In the genomic region with DNA sequence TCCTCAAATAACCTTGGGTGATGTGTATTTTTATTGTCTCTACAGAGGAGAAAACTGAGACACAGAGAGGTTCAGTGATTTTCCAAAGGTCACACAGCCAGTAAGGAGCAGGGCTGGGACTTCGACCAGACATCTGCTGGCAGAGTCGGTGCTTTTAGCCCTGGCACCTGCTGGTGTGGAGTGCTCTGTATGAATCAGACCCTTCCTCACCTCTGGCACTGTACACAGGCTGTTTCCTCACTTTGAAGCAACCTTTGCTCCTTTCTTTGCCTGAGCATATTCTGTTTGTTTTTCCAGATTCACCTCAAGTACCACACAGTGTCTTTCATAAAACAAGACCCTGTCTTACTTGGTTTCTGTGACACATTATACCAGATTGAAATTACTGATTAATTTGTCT, we compare ENCODE assay signal across 19 cellular contexts.
DNase-seq lines count a peak whose midpoint lies in the region; ATAC-seq, FAIRE-seq and TF ChIP-seq lines count a peak whose summit lies in the region.
"Had no signal": no experiment of that assay in that cellular context is flagged by ENCODE, and none has a peak within 500 bp of the region (broad histone marks: within the 10 kb centered on the region; RNA-seq: fewer than 3 reads in every experiment).

No MANE protein-coding gene starts in this region.

- no peak for FAIRE-seq in pancreas (lab: Jason Lieb, UNC)
- FAIRE-seq: A204.1, GM12878, GM18507 had no signal

- ATAC-seq in WTC11 (no peak), left colon (peak; percentile 63), pancreas (peak in 3 of 4 donors; percentile 19 to 36 (median 27)), body of pancreas (no peak), HG02981 (IDR thresholded peaks at IDR 0.05; ENCODE audit: unreplicated experiment) (no peak)
- ATAC-seq: GM12878 had no signal

- intact Hi-C loops in Calu3 (cut with micrococcal nuclease; ENCODE audit: unreplicated experiment): loop anchor here (2.0 to 10.0 kb wide), 3 partner anchors 584 to 796 kb away; a partner anchor contains a TSS
- intact Hi-C loops in left colon (cut with DNase I, micrococcal nuclease): loop anchor here in 1 of 2 donors (10.0 kb wide), 1 partner anchor 586 kb away; no protein-coding TSS in a partner anchor
- intact Hi-C loops in pancreas (cut with DNase I): loop anchor here in 1 of 3 donors (10.0 kb wide), 1 partner anchor 566 kb away; no protein-coding TSS in a partner anchor
- intact Hi-C loops in body of pancreas (cut with DNase I): no loop called here
- intact Hi-C loops in cardiac septum (cut with DNase I): no loop called here

- H3K4me3 ChIP-seq in pancreas (no peak overlapping the region), body of pancreas (no peak overlapping the region)
- H3K4me3 ChIP-seq: GM12878, GM23338 had no signal

- TF ChIP-seq POLR2A in body of pancreas (IDR thresholded peaks at IDR 0.05): no peak

- TF ChIP-seq CTCF in Calu3 (IDR thresholded peaks at IDR 0.05; ENCODE audit: unreplicated experiment) (no peak), WTC11 (IDR thresholded peaks at IDR 0.05) (no peak), pancreas (IDR thresholded peaks at IDR 0.05) (no peak), body of pancreas (IDR thresholded peaks at IDR 0.05) (no peak)

- no TSS peak for BruUV-seq in Calu3 (replicated peaks; lab: Mats Ljungman, UMichigan)

- H3K4me3 Mint-ChIP-seq in Calu3 (ENCODE audit: low read depth, unreplicated experiment): no peak overlapping the region
- no peak overlapping the region for H3K4me3 Mint-ChIP-seq in WTC11
- H3K4me3 Mint-ChIP-seq: B cell; CD4-positive, alpha-beta memory T cell; GM23338 had no signal

- no peaks in the 10 kb centered on the region for H3K9me3 ChIP-seq in pancreas
- H3K9me3 ChIP-seq in body of pancreas: no peaks in the 10 kb centered on the region

- no peaks in the 10 kb centered on the region for H3K36me3 Mint-ChIP-seq in Calu3 (ENCODE audit: insufficient read depth, unreplicated experiment)
- H3K36me3 Mint-ChIP-seq in WTC11: peaks cover 12% of the 10 kb centered on the region
- H3K36me3 Mint-ChIP-seq: CD4-positive, alpha-beta memory T cell had no signal

- no peak overlapping the region for H3K27ac ChIP-seq in pancreas
- H3K27ac ChIP-seq in body of pancreas: no peak overlapping the region

- H3K27ac Mint-ChIP-seq in Calu3 (ENCODE audit: unreplicated experiment) (peak overlapping the region; percentile 12), WTC11 (no peak overlapping the region)
- H3K27ac Mint-ChIP-seq: B cell; CD4-positive, alpha-beta memory T cell; GM23338 had no signal

- POLR2A ChIA-PET in WTC11 (lab: Charles Lee): no interaction called here

- no peaks in the 10 kb centered on the region for H3K4me1 ChIP-seq in pancreas
- H3K4me1 ChIP-seq in body of pancreas: peaks cover 11% of the 10 kb centered on the region

- peaks cover 14% of the 10 kb centered on the region for H3K27me3 Mint-ChIP-seq in Calu3 (ENCODE audit: unreplicated experiment)
- H3K27me3 Mint-ChIP-seq in WTC11 (ENCODE audit: low read depth): no peaks in the 10 kb centered on the region; the same call in 1 of the 2 replicates
- H3K27me3 Mint-ChIP-seq: B cell had no signal

- no peaks in the 10 kb centered on the region for H3K9me3 Mint-ChIP-seq in Calu3 (ENCODE audit: low read depth, unreplicated experiment)
- peaks cover 24% of the 10 kb centered on the region for H3K9me3 Mint-ChIP-seq in WTC11

- DNase-seq in Calu3 (peak; percentile 6), WTC11 (ENCODE audit: low spot score) (no peak), left colon (peak; percentile 11 to 47), pancreas (no peak), body of pancreas (no peak), cardiac septum (ENCODE audit: low spot score) (no peak)
- DNase-seq in stimulated activated CD4-positive, alpha-beta T cell treated with anti-CD3 and anti-CD28 coated beads, Interleukin-12 subunit alpha, Interleukin-12 subunit beta, amount 100 ng/mL, for 4 hours: no peak
- DNase-seq: C1 segment of cervical spinal cord; CD4-positive, alpha-beta memory T cell; COR-L47; DMS79; H7; IMR-90 had no signal

- CTCF ChIA-PET in Calu3 (lab: Charles Lee) (interaction anchor here (1.3 to 1.5 kb wide), 5 partner anchors 8 to 672 kb away, joined by 3 to 44 read pairs (median 8); no protein-coding TSS in a partner anchor), WTC11 (lab: Charles Lee) (interaction anchor here (1.1 to 2.0 kb wide), 8 partner anchors 9 to 586 kb away, joined by 3 to 9 read pairs (median 4); no protein-coding TSS in a partner anchor)

- 38% methylated on average over 2 of the region's 2 CpGs for whole genome bisulfite sequencing in pancreas, 2 donors
- WGBS in body of pancreas, 2 donors: 9 to 36% methylated on average over 2 of the region's 2 CpGs

- no peaks in the 10 kb centered on the region for H3K27me3 ChIP-seq in pancreas
- peaks cover 0 to 4% of the 10 kb centered on the region in 2 donors for H3K27me3 ChIP-seq in body of pancreas

- H3K4me1 Mint-ChIP-seq in Calu3 (ENCODE audit: low read depth, unreplicated experiment): peaks cover 50% of the 10 kb centered on the region
- H3K4me1 Mint-ChIP-seq in WTC11: peaks cover 8% of the 10 kb centered on the region; the same call in 1 of the 2 replicates
- H3K4me1 Mint-ChIP-seq: B cell; CD4-positive, alpha-beta memory T cell had no signal

- no peaks in the 10 kb centered on the region for H3K36me3 ChIP-seq in pancreas
- H3K36me3 ChIP-seq in body of pancreas (replicated peaks in 1 of 2; ENCODE audit: insufficient read depth in 1 of 2, low read depth in 2 of 2): no peaks in the 10 kb centered on the region

TF ChIP-seq in WTC11, 78 proteins besides CTCF, POLR2A, EP300 and RAD21:
- TF ChIP-seq GABPB1 (CRISPR knock-in tag; IDR thresholded peaks at IDR 0.05) (peak; percentile 35; the same call in 1 of the 2 replicates), ETV6 (CRISPR knock-in tag; IDR thresholded peaks at IDR 0.05) (no peak)

Comparison
In these comparisons a context has a peak if more than half of its experiments do, and no peak if none do; other contexts are left out.
1. DNase-seq: peak in Calu3 (single experiment) and left colon (2 of 2); none in WTC11 (single experiment), pancreas (0 of 6), body of pancreas (0 of 4), stimulated activated CD4-positive, alpha-beta T cell treated with anti-CD3 and anti-CD28 coated beads, Interleukin-12 subunit alpha, Interleukin-12 subunit beta, amount 100 ng/mL, for 4 hours (single experiment) and cardiac septum (single experiment).
2. ATAC-seq: peak in left colon (single experiment) and pancreas (3 of 4); none in WTC11 (single experiment), body of pancreas (single experiment) and HG02981 (single experiment).